8 cellular contexts compared by ENCODE assay signal in genomic region chr13:101626925-101627555, GRCh38.
DNase-seq lines count a peak whose midpoint lies in the region; ATAC-seq, FAIRE-seq and TF ChIP-seq lines count a peak whose summit lies in the region.

No MANE protein-coding gene starts in this region.

- no peaks in the 10 kb centered on the region for H3K36me3 ChIP-seq in SJSA1
- no peaks in the 10 kb centered on the region for H3K36me3 ChIP-seq in fibroblast of lung (ENCODE audit: control insufficient read depth, insufficient read depth, low read length)
- no peaks in the 10 kb centered on the region for H3K36me3 ChIP-seq in mesendoderm (ENCODE audit: control insufficient read depth, insufficient read depth, low read length)

- ATAC-seq in A549, result peak; percentile 84 to 89
- peak; percentile 99 for ATAC-seq in GM18517 (IDR thresholded peaks at IDR 0.05; ENCODE audit: unreplicated experiment)
- ATAC-seq in HG02973 (IDR thresholded peaks at IDR 0.05; ENCODE audit: unreplicated experiment), result peak; percentile 95

- DNase-seq in A549 (ENCODE audit: low read depth in 1 of 2, low spot score in 1 of 2), result no peak
- peak in 1 of 2 experiments; percentile 32 for DNase-seq in SJSA1 (ENCODE audit: low read depth in 1 of 2, low spot score in 2 of 2)
- DNase-seq in fibroblast of lung (ENCODE audit: low read depth in 2 of 2), result peak in 1 of 2 donors; percentile 54
- DNase-seq in stimulated activated CD4-positive, alpha-beta T cell treated with anti-CD3 and anti-CD28 coated beads, TNF-alpha, amount 100 ng/mL, for 24 hours (ENCODE audit: low read depth in 3 of 3), result peak in 2 of 3 experiments; percentile 10 to 23
- no peak for DNase-seq in GOT3 (lab: John Stamatoyannopoulos, UW)
- DNase-seq in mesendoderm, result no peak

- TF ChIP-seq EP300 in A549 (IDR thresholded peaks at IDR 0.05), result no peak

- H3K79me1 ChIP-seq in mesendoderm (ENCODE audit: low read length), result no peaks in the 10 kb centered on the region

- TF ChIP-seq POLR2A in A549 (IDR thresholded peaks at IDR 0.05; ENCODE audit: low read length), result no peak

- peaks cover 35% of the 10 kb centered on the region for H3K4me1 ChIP-seq in A549
- peaks cover 19% of the 10 kb centered on the region for H3K4me1 ChIP-seq in SJSA1 (replicated peaks)
- H3K4me1 ChIP-seq in fibroblast of lung (ENCODE audit: control insufficient read depth, extremely low read depth, insufficient read depth, low read length), result peaks cover 4% of the 10 kb centered on the region
- no peaks in the 10 kb centered on the region for H3K4me1 ChIP-seq in mesendoderm (ENCODE audit: control insufficient read depth, low read depth, low read length)

- H3K9me3 ChIP-seq in A549, result no peaks in the 10 kb centered on the region
- H3K9me3 ChIP-seq in SJSA1 (replicated peaks), result no peaks in the 10 kb centered on the region
- H3K9me3 ChIP-seq in fibroblast of lung (ENCODE audit: control insufficient read depth, insufficient read depth, low read depth, low read length), result no peaks in the 10 kb centered on the region

- no peak overlapping the region for H4K5ac ChIP-seq in mesendoderm (ENCODE audit: low read length)

- H3K4me2 ChIP-seq in A549, result peak overlapping the region; percentile 89
- peak overlapping the region; percentile 95 for H3K4me2 ChIP-seq in fibroblast of lung (ENCODE audit: extremely low read depth, insufficient read depth, low read length)
- no peak overlapping the region for H3K4me2 ChIP-seq in mesendoderm (ENCODE audit: low read length)

- H2AFZ ChIP-seq in fibroblast of lung (ENCODE audit: low read length), result peak overlapping the region; percentile 89

- H2BK120ac ChIP-seq in mesendoderm (ENCODE audit: low read depth, low read length), result no peak overlapping the region

- H2BK15ac ChIP-seq in mesendoderm (replicated peaks; ENCODE audit: low read depth), result no peak overlapping the region

- WGBS in A549 (ENCODE audit: missing lambda C conversion rate), result 3% methylated on average over 4 of the region's 4 CpGs
- WGBS in mesendoderm (ENCODE audit: extremely low coverage, insufficient coverage, low lambda C conversion rate), result no CpG with 5 or more reads among the region's 4 CpGs

- H3K9ac ChIP-seq in fibroblast of lung (ENCODE audit: insufficient read depth, low read length) (no peak overlapping the region), mesendoderm (ENCODE audit: low read length) (no peak overlapping the region)

- H3K27ac ChIP-seq in A549 (peak overlapping the region; percentile 82), SJSA1 (peak overlapping the region; percentile 20), fibroblast of lung (ENCODE audit: insufficient read depth, low read length) (peak overlapping the region; percentile 61), mesendoderm (ENCODE audit: low read depth, low read length) (no peak overlapping the region)

- no peak for TF ChIP-seq RAD21 in A549 (conservative IDR thresholded peaks at IDR 0.05 in 1 of 2, IDR thresholded peaks at IDR 0.05 in 1 of 2)

- POLR2A ChIA-PET in A549 (lab: Yijun Ruan, JAX), result no interaction called here

- H3K79me2 ChIP-seq in fibroblast of lung (ENCODE audit: control insufficient read depth, insufficient read depth, low read length) (no peaks in the 10 kb centered on the region), mesendoderm (ENCODE audit: control insufficient read depth, insufficient read depth, low read length) (no peaks in the 10 kb centered on the region)

- H3K56ac ChIP-seq in mesendoderm (ENCODE audit: low read length), result no peak overlapping the region

- no peak overlapping the region for H3K18ac ChIP-seq in mesendoderm (ENCODE audit: low read length)

- CTCF ChIA-PET in A549 (lab: Yijun Ruan, JAX), result no interaction called here

- TF ChIP-seq CTCF in A549 (IDR thresholded peaks at IDR 0.05) (no peak), fibroblast of lung (conservative IDR thresholded peaks at IDR 0.05 in 1 of 2, IDR thresholded peaks at IDR 0.05 in 1 of 2; ENCODE audit: low read depth in 1 of 2, low read length in 2 of 2) (no peak)

- no peak overlapping the region for H2BK5ac ChIP-seq in mesendoderm (ENCODE audit: low read length)

- H3K4ac ChIP-seq in mesendoderm (ENCODE audit: low read depth, low read length), result no peak overlapping the region

- H4K8ac ChIP-seq in mesendoderm (ENCODE audit: low read depth, low read length), result no peak overlapping the region

- H2AK5ac ChIP-seq in mesendoderm (ENCODE audit: low read length), result no peak overlapping the region

- FAIRE-seq in A549 (lab: Jason Lieb, UNC), result no peak

- no peaks in the 10 kb centered on the region for H3K27me3 ChIP-seq in SJSA1 (replicated peaks)
- H3K27me3 ChIP-seq in fibroblast of lung (ENCODE audit: control insufficient read depth, insufficient read depth, low read length), result no peaks in the 10 kb centered on the region
- H3K27me3 ChIP-seq in mesendoderm (ENCODE audit: insufficient read depth, low read length, poor library complexity), result no peaks in the 10 kb centered on the region

- H3K23ac ChIP-seq in mesendoderm (ENCODE audit: low read length), result no peak overlapping the region

- H3K4me3 ChIP-seq in A549 (peak overlapping the region; percentile 32), SJSA1 (peak overlapping the region; percentile 17), fibroblast of lung (replicated peaks in 1 of 4; ENCODE audit: control extremely low read depth in 1 of 4, insufficient read depth in 1 of 4, low read depth in 3 of 4, low read length in 4 of 4) (peak overlapping the region; percentile 20 to 53 (median 50)), mesendoderm (ENCODE audit: low read length) (no peak overlapping the region)

- H4K20me1 ChIP-seq in fibroblast of lung (ENCODE audit: control insufficient read depth, extremely low read depth, insufficient read depth, low read length), result no peaks in the 10 kb centered on the region

TF ChIP-seq in A549, 52 proteins besides CTCF, POLR2A, EP300 and RAD21:
- TF ChIP-seq SMC3 (IDR thresholded peaks at IDR 0.05), result no peak
- TF ChIP-seq KDM5A (IDR thresholded peaks at IDR 0.05), result no peak
- TF ChIP-seq CEBPB (IDR thresholded peaks at IDR 0.05), result no peak
- TF ChIP-seq MAFK (IDR thresholded peaks at IDR 0.05; ENCODE audit: partially characterized antibody), result no peak
- no peak for TF ChIP-seq POLR2AphosphoS2 (conservative IDR thresholded peaks at IDR 0.05; ENCODE audit: low read length)
- TF ChIP-seq JUN (IDR thresholded peaks at IDR 0.05), result no peak
- no peak for TF ChIP-seq HMGXB4 (CRISPR knock-in tag; IDR thresholded peaks at IDR 0.05; ENCODE audit: borderline replicate concordance)
TF ChIP-seq in A549: peak in this region for 0.

Comparison
In these comparisons a context has a peak if more than half of its experiments do, and no peak if none do; other contexts are left out.
1. DNase-seq: peak in stimulated activated CD4-positive, alpha-beta T cell treated with anti-CD3 and anti-CD28 coated beads, TNF-alpha, amount 100 ng/mL, for 24 hours (2 of 3); none in A549 (0 of 2), GOT3 (single experiment) and mesendoderm (single experiment).
2. Peak in every context shown above with its lines, with median percentiles within 50 percentile points of each other: ATAC-seq.